In the genomic region with DNA sequence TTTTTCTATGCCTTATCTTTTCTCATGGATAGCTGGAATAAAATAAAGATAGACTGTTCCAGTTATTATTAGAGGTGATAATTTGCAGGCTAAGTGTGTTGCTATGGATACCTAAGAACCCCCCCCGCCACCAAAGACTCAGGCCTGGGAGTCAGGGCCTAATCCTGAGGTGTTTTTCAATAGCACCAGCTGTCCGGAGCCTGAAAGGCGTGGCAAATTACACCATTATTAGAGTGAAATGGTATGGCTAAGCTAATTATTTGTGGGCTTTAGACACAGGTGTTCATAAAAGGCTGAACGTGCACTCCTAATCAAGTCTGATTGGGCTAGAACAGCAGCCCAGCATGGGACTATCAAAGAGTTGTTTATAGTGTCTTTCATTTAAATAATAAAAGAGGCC, we compare ENCODE assay signal across 11 cellular contexts.
"Had no signal": no experiment of that assay in that cellular context is flagged by ENCODE, and none has a peak within 500 bp of the region (broad histone marks: within the 10 kb centered on the region; RNA-seq: fewer than 3 reads in every experiment).

No MANE protein-coding gene starts in this region.

- H3K27me3 Mint-ChIP-seq: activated CD8-positive, alpha-beta T cell treated with anti-CD3 and anti-CD28 coated beads for 36 hours had no signal

- H3K4me1 Mint-ChIP-seq: stimulated activated effector memory CD8-positive, alpha-beta T cell treated with anti-CD3 and anti-CD28 coated beads, Interleukin-12 subunit alpha, Interleukin-12 subunit beta, amount 100 ng/mL, for 72 hours had no signal

- H3K4me3 Mint-ChIP-seq: activated CD8-positive, alpha-beta T cell treated with anti-CD3 and anti-CD28 coated beads for 36 hours; activated T-cell treated with anti-CD3 and anti-CD28 coated beads, Interleukin-2, amount 50 U/mL, for 4 hours; stimulated activated effector memory CD8-positive, alpha-beta T cell treated with anti-CD3 and anti-CD28 coated beads, Interleukin-12 subunit alpha, Interleukin-12 subunit beta, amount 100 ng/mL, for 72 hours; WTC11 had no signal

- H3K27ac Mint-ChIP-seq: activated CD8-positive, alpha-beta T cell treated with anti-CD3 and anti-CD28 coated beads for 36 hours; activated naive CD4-positive, alpha-beta T cell treated with anti-CD3 and anti-CD28 coated beads, Interleukin-2, amount 50 U/mL, for 72 hours; stimulated activated effector memory CD8-positive, alpha-beta T cell treated with anti-CD3 and anti-CD28 coated beads, Interleukin-12 subunit alpha, Interleukin-12 subunit beta, amount 100 ng/mL, for 72 hours; WTC11 had no signal

- H3K36me3 Mint-ChIP-seq: activated naive CD4-positive, alpha-beta T cell treated with anti-CD3 and anti-CD28 coated beads, Interleukin-2, amount 50 U/mL, for 72 hours; stimulated activated effector memory CD8-positive, alpha-beta T cell treated with anti-CD3 and anti-CD28 coated beads, Interleukin-12 subunit alpha, Interleukin-12 subunit beta, amount 100 ng/mL, for 72 hours; WTC11 had no signal

- DNase-seq: activated CD4-positive, alpha-beta T cell treated with anti-CD3 and anti-CD28 coated beads for 48 hours; activated CD8-positive, alpha-beta T cell treated with anti-CD3 and anti-CD28 coated beads for 36 hours; activated effector memory CD4-positive, alpha-beta T cell treated with Interleukin-2 at 50 U/mL for 16 hours; activated T-cell treated with anti-CD3 and anti-CD28 coated beads, Interleukin-2, amount 50 U/mL, for 4 hours; effector CD4-positive, alpha-beta T cell; islet precursor cell; pancreas; stimulated activated CD4-positive, alpha-beta T cell treated with anti-CD3 and anti-CD28 coated beads, Interleukin-1b, Interleukin-23, amount 100 ng/mL, for 48 hours had no signal

- ATAC-seq: activated CD8-positive, alpha-beta T cell treated with anti-CD3 and anti-CD28 coated beads for 36 hours; activated naive CD4-positive, alpha-beta T cell treated with anti-CD3 and anti-CD28 coated beads, Interleukin-2, amount 50 U/mL, for 72 hours; activated T-cell treated with anti-CD3 and anti-CD28 coated beads, Interleukin-2, amount 50 U/mL, for 4 hours; pancreas; stimulated activated effector memory CD8-positive, alpha-beta T cell treated with anti-CD3 and anti-CD28 coated beads, Interleukin-12 subunit alpha, Interleukin-12 subunit beta, amount 100 ng/mL, for 72 hours; WTC11 had no signal
